11 cellular contexts compared by ENCODE assay signal in genomic region chr5:40277161-40277906, GRCh38.
DNase-seq lines count a peak whose midpoint lies in the region; ATAC-seq and TF ChIP-seq lines count a peak whose summit lies in the region.
"Had no signal": no experiment of that assay in that cellular context is flagged by ENCODE, and none has a peak within 500 bp of the region (broad histone marks: within the 10 kb centered on the region; RNA-seq: fewer than 3 reads in every experiment).

No MANE protein-coding gene starts in this region.

- H3K27ac ChIP-seq in CD8-positive, alpha-beta T cell (ENCODE audit: low read depth, low read length): no peak overlapping the region
- H3K27ac ChIP-seq: BLaER1 had no signal

- no peaks in the 10 kb centered on the region for H3K27me3 ChIP-seq in CD8-positive, alpha-beta T cell (ENCODE audit: insufficient read depth, low read length)
- H3K27me3 ChIP-seq: BLaER1, MG63 had no signal

- no peaks in the 10 kb centered on the region for H3K36me3 Mint-ChIP-seq in CD8-positive, alpha-beta T cell
- peaks cover 2% of the 10 kb centered on the region for H3K36me3 Mint-ChIP-seq in activated naive CD4-positive, alpha-beta T cell treated with anti-CD3 and anti-CD28 coated beads, Interleukin-2, amount 10 ng/mL, durations not matched to agents 7 days and 5 days
- no peaks in the 10 kb centered on the region for H3K36me3 Mint-ChIP-seq in type B pancreatic cell

- no peaks in the 10 kb centered on the region for H3K36me3 ChIP-seq in CD8-positive, alpha-beta T cell (ENCODE audit: insufficient read depth, low read length)
- H3K36me3 ChIP-seq: BLaER1, MG63 had no signal

- POLR2A ChIA-PET in CD8-positive, alpha-beta T cell (lab: Charles Lee): no interaction called here

- TF ChIP-seq CTCF in CD8-positive, alpha-beta T cell (IDR thresholded peaks at IDR 0.05): no peak
- no peak for TF ChIP-seq CTCF in type B pancreatic cell (conservative IDR thresholded peaks at IDR 0.05)

- no peak overlapping the region for H3K4me3 ChIP-seq in CD8-positive, alpha-beta T cell (ENCODE audit: low read depth, low read length)
- H3K4me3 ChIP-seq: BLaER1, MG63 had no signal

- H3K9me3 Mint-ChIP-seq in CD8-positive, alpha-beta T cell: no peaks in the 10 kb centered on the region
- H3K9me3 Mint-ChIP-seq in activated naive CD4-positive, alpha-beta T cell treated with anti-CD3 and anti-CD28 coated beads, Interleukin-2, amount 10 ng/mL, durations not matched to agents 7 days and 5 days: no peaks in the 10 kb centered on the region
- H3K9me3 Mint-ChIP-seq in type B pancreatic cell: no peaks in the 10 kb centered on the region
- H3K9me3 Mint-ChIP-seq: neural crest cell had no signal

- peak overlapping the region; percentile 19 for H3K27ac Mint-ChIP-seq in CD8-positive, alpha-beta T cell
- H3K27ac Mint-ChIP-seq in activated naive CD4-positive, alpha-beta T cell treated with anti-CD3 and anti-CD28 coated beads, Interleukin-2, amount 10 ng/mL, durations not matched to agents 7 days and 5 days: peak overlapping the region; percentile 65
- H3K27ac Mint-ChIP-seq in type B pancreatic cell: no peak overlapping the region

- H3K4me3 Mint-ChIP-seq in CD8-positive, alpha-beta T cell: peak overlapping the region; percentile 32
- no peak overlapping the region for H3K4me3 Mint-ChIP-seq in activated naive CD4-positive, alpha-beta T cell treated with anti-CD3 and anti-CD28 coated beads, Interleukin-2, amount 10 ng/mL, durations not matched to agents 7 days and 5 days
- H3K4me3 Mint-ChIP-seq in type B pancreatic cell: no peak overlapping the region
- H3K4me3 Mint-ChIP-seq: neural crest cell had no signal

- H3K27me3 Mint-ChIP-seq in CD8-positive, alpha-beta T cell (ENCODE audit: low read depth): no peaks in the 10 kb centered on the region
- H3K27me3 Mint-ChIP-seq in activated naive CD4-positive, alpha-beta T cell treated with anti-CD3 and anti-CD28 coated beads, Interleukin-2, amount 10 ng/mL, durations not matched to agents 7 days and 5 days: no peaks in the 10 kb centered on the region
- no peaks in the 10 kb centered on the region for H3K27me3 Mint-ChIP-seq in type B pancreatic cell

- H3K9me3 ChIP-seq in CD8-positive, alpha-beta T cell (ENCODE audit: low read length): no peaks in the 10 kb centered on the region
- H3K9me3 ChIP-seq: BLaER1, MG63 had no signal

- CTCF ChIA-PET in CD8-positive, alpha-beta T cell (lab: Charles Lee): no interaction called here
- CTCF ChIA-PET in activated naive CD4-positive, alpha-beta T cell treated with anti-CD3 and anti-CD28 coated beads, Interleukin-2, amount 10 ng/mL, durations not matched to agents 7 days and 5 days (lab: Charles Lee): interaction anchor here (0.9 to 1.2 kb wide), 3 partner anchors 22 to 329 kb away, joined by 3 to 5 read pairs (median 3); no protein-coding TSS in a partner anchor

- DNase-seq in CD8-positive, alpha-beta T cell: no peak
- DNase-seq in activated naive CD4-positive, alpha-beta T cell treated with anti-CD3 and anti-CD28 coated beads, Interleukin-2, amount 10 ng/mL, durations not matched to agents 7 days and 5 days: no peak
- DNase-seq in iPS-NIHi11 (ENCODE audit: low spot score) (no peak), NCI-H446 (lab: John Stamatoyannopoulos, UW) (no peak), type B pancreatic cell (ENCODE audit: extremely low spot score, unreplicated experiment) (no peak)
- DNase-seq in central memory CD4-positive, alpha-beta T cell: no peak
- DNase-seq: MG63 had no signal

- peaks cover 30% of the 10 kb centered on the region for H3K4me1 Mint-ChIP-seq in CD8-positive, alpha-beta T cell (ENCODE audit: low read depth)
- peaks cover 41% of the 10 kb centered on the region for H3K4me1 Mint-ChIP-seq in activated naive CD4-positive, alpha-beta T cell treated with anti-CD3 and anti-CD28 coated beads, Interleukin-2, amount 10 ng/mL, durations not matched to agents 7 days and 5 days
- H3K4me1 Mint-ChIP-seq in type B pancreatic cell (ENCODE audit: unreplicated experiment): no peaks in the 10 kb centered on the region
- H3K4me1 Mint-ChIP-seq: neural crest cell had no signal

- intact Hi-C loops in CD8-positive, alpha-beta T cell (cut with DNase I, micrococcal nuclease): no loop called here

- ATAC-seq in CD8-positive, alpha-beta T cell: no peak
- ATAC-seq in GM19463 (IDR thresholded peaks at IDR 0.05; ENCODE audit: unreplicated experiment) (peak; percentile 68), HG03175 (IDR thresholded peaks at IDR 0.05; ENCODE audit: unreplicated experiment) (peak; percentile 50)

- H3K4me1 ChIP-seq in CD8-positive, alpha-beta T cell (ENCODE audit: insufficient read depth, low read length): peaks cover 13% of the 10 kb centered on the region
- H3K4me1 ChIP-seq: BLaER1 had no signal
